In genomic region chr1:186662752-186663151, GRCh38 we compare ENCODE assay signal across 1 cellular context.
TF ChIP-seq lines count a peak whose summit lies in the region.

No MANE protein-coding gene starts in this region.

TF ChIP-seq in GM23338, 12 proteins besides CTCF, POLR2A, EP300 and RAD21:
- TF ChIP-seq ZNF462 (CRISPR knock-in tag; IDR thresholded peaks at IDR 0.05): no peak
- no peak for TF ChIP-seq EZH2 (IDR thresholded peaks at IDR 0.05; ENCODE audit: low read depth, unreplicated experiment)
- no peak for TF ChIP-seq CREB1 (CRISPR knock-in tag; IDR thresholded peaks at IDR 0.05; ENCODE audit: low read depth)
- no peak for TF ChIP-seq ETS1 (IDR thresholded peaks at IDR 0.05)
- TF ChIP-seq POLR2AphosphoS5 (IDR thresholded peaks at IDR 0.05; ENCODE audit: low read depth): no peak
- no peak for TF ChIP-seq STAT1 (IDR thresholded peaks at IDR 0.05; ENCODE audit: unreplicated experiment)
- no peak for TF ChIP-seq EZH2phosphoT487 (IDR thresholded peaks at IDR 0.05; ENCODE audit: unreplicated experiment)
- TF ChIP-seq, protein P1, sequence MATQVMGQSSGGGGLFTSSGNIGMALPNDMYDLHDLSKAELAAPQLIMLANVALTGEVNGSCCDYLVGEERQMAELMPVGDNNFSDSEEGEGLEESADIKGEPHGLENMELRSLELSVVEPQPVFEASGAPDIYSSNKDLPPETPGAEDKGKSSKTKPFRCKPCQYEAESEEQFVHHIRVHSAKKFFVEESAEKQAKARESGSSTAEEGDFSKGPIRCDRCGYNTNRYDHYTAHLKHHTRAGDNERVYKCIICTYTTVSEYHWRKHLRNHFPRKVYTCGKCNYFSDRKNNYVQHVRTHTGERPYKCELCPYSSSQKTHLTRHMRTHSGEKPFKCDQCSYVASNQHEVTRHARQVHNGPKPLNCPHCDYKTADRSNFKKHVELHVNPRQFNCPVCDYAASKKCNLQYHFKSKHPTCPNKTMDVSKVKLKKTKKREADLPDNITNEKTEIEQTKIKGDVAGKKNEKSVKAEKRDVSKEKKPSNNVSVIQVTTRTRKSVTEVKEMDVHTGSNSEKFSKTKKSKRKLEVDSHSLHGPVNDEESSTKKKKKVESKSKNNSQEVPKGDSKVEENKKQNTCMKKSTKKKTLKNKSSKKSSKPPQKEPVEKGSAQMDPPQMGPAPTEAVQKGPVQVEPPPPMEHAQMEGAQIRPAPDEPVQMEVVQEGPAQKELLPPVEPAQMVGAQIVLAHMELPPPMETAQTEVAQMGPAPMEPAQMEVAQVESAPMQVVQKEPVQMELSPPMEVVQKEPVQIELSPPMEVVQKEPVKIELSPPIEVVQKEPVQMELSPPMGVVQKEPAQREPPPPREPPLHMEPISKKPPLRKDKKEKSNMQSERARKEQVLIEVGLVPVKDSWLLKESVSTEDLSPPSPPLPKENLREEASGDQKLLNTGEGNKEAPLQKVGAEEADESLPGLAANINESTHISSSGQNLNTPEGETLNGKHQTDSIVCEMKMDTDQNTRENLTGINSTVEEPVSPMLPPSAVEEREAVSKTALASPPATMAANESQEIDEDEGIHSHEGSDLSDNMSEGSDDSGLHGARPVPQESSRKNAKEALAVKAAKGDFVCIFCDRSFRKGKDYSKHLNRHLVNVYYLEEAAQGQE (IDR thresholded peaks at IDR 0.05; ENCODE audit: unreplicated experiment): no peak
- TF ChIP-seq JUNB (IDR thresholded peaks at IDR 0.05; ENCODE audit: unreplicated experiment): no peak
- TF ChIP-seq NANOG (IDR thresholded peaks at IDR 0.05; ENCODE audit: borderline replicate concordance): no peak
- TF ChIP-seq ZNF114 (CRISPR knock-in tag; IDR thresholded peaks at IDR 0.05): no peak
- no peak for TF ChIP-seq ZNF331 (CRISPR knock-in tag; IDR thresholded peaks at IDR 0.05; ENCODE audit: low read depth)
